15 cellular contexts compared by ENCODE assay signal in the genomic region with DNA sequence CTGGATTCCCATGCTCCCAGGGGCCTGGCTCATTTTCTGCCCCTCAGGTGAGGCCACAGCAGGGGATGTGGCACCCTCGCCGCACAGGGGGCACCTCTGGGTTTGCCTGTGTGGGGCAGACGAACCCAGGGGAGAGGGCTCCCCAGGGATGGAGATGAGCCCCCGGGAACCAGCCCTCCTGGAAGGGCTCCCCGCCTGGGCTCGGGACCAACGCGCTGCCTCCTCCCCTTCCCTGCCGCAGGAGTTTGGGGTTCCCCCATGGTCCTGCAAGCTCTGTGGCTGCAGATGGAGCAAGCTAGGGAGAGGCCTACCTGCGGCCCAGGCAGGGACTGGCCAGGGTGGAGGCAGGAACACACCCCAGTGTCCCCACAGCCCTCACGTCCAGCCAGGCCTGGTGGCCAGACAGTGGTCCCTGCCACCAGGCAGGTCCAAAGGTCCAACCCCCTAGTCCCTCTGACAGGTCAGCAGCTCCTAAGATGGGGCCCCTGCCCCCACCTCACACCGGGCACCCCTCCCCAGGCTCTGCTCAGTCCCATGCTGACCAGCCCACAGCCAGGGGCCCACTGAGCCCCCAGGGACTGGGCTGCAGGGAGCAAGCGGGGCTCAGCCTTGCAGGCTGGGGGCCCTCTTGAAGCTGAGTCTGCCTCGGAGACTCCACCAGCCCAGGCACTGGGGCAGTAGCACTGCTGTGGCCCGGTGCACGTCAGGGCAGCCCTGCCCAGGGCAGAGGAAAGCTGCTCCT. TPM values are rescaled to one million over a fixed set of nuclear protein-coding genes. Genes with fewer than 3 reads are reported as not detected.
DNase-seq lines count a peak whose midpoint lies in the region; ATAC-seq and TF ChIP-seq lines count a peak whose summit lies in the region.
"Had no signal": no experiment of that assay in that cellular context is flagged by ENCODE, and none has a peak within 500 bp of the region (broad histone marks: within the 10 kb centered on the region; RNA-seq: fewer than 3 reads in every experiment).

No MANE protein-coding gene starts in this region.

- no peaks in the 10 kb centered on the region for H3K27me3 ChIP-seq in WERI-Rb-1 (ENCODE audit: insufficient read depth, low read depth, severe bottlenecking)
- no peaks in the 10 kb centered on the region for H3K27me3 ChIP-seq in rectal smooth muscle tissue (ENCODE audit: control insufficient read depth, insufficient read depth, low read length)

- H3K27ac Mint-ChIP-seq in activated CD8-positive, alpha-beta T cell treated with anti-CD3 and anti-CD28 coated beads for 36 hours, result no peak overlapping the region
- H3K27ac Mint-ChIP-seq: CD8-positive, alpha-beta memory T cell had no signal

- TF ChIP-seq CTCF in C4-2B (conservative IDR thresholded peaks at IDR 0.05) (no peak), WERI-Rb-1 (IDR thresholded peaks at IDR 0.05; ENCODE audit: low read depth, low read length) (no peak)
- no peak for TF ChIP-seq CTCF in activated CD8-positive, alpha-beta T cell treated with anti-CD3 and anti-CD28 coated beads for 36 hours (IDR thresholded peaks at IDR 0.05)

- H3K27me3 Mint-ChIP-seq in activated CD8-positive, alpha-beta T cell treated with anti-CD3 and anti-CD28 coated beads for 36 hours, result no peaks in the 10 kb centered on the region
- H3K27me3 Mint-ChIP-seq: CD8-positive, alpha-beta memory T cell had no signal

- H3K9ac ChIP-seq in rectal smooth muscle tissue (ENCODE audit: low read length), result no peak overlapping the region

- H3K9me3 ChIP-seq in WERI-Rb-1 (ENCODE audit: severe bottlenecking), result peaks cover 3% of the 10 kb centered on the region
- H3K9me3 ChIP-seq: neutrophil had no signal

- ATAC-seq in left ventricle myocardium superior (no peak), GM21619 (IDR thresholded peaks at IDR 0.05; ENCODE audit: unreplicated experiment) (no peak)
- ATAC-seq in activated CD8-positive, alpha-beta T cell treated with anti-CD3 and anti-CD28 coated beads for 36 hours, result no peak
- ATAC-seq: GM12878 had no signal

- peaks cover 5% of the 10 kb centered on the region for H3K9me3 Mint-ChIP-seq in activated CD8-positive, alpha-beta T cell treated with anti-CD3 and anti-CD28 coated beads for 36 hours

- H3K36me3 Mint-ChIP-seq in activated CD8-positive, alpha-beta T cell treated with anti-CD3 and anti-CD28 coated beads for 36 hours (ENCODE audit: low read depth), result no peaks in the 10 kb centered on the region

- DNase-seq in WERI-Rb-1 (no peak), left ventricle myocardium superior (peak; percentile 26), NCI-H2081 treated with DMSO at 0.1 percent for 48 hours (lab: John Stamatoyannopoulos, UW) (no peak), NK-92 (lab: John Stamatoyannopoulos, UW; ENCODE audit: unreplicated experiment) (no peak)
- DNase-seq in activated CD8-positive, alpha-beta T cell treated with anti-CD3 and anti-CD28 coated beads for 36 hours, result no peak
- DNase-seq: CD8-positive, alpha-beta memory T cell; dermis blood vessel endothelial cell; Karpas-422; OCI-M1; stimulated activated naive CD4-positive, alpha-beta T cell treated with Interleukin-2 at 50 U/mL for 16 hours had no signal

- no peak overlapping the region for H3K4me3 Mint-ChIP-seq in activated CD8-positive, alpha-beta T cell treated with anti-CD3 and anti-CD28 coated beads for 36 hours
- H3K4me3 Mint-ChIP-seq: CD8-positive, alpha-beta memory T cell had no signal

- H3K4me1 Mint-ChIP-seq in activated CD8-positive, alpha-beta T cell treated with anti-CD3 and anti-CD28 coated beads for 36 hours (ENCODE audit: low read depth), result no peaks in the 10 kb centered on the region

- H3K36me3 ChIP-seq in WERI-Rb-1 (peaks cover 54% of the 10 kb centered on the region), rectal smooth muscle tissue (ENCODE audit: control insufficient read depth, insufficient read depth, low read length) (peaks cover 14% of the 10 kb centered on the region)
- H3K36me3 ChIP-seq: neutrophil had no signal

- intact Hi-C loops in left ventricle myocardium superior (cut with micrococcal nuclease), result no loop called here
- intact Hi-C loops in activated CD8-positive, alpha-beta T cell treated with anti-CD3 and anti-CD28 coated beads for 36 hours (cut with micrococcal nuclease), result no loop called here

- H3K4me3 ChIP-seq in WERI-Rb-1 (ENCODE audit: low read depth, low read length) (no peak overlapping the region), rectal smooth muscle tissue (ENCODE audit: low read length) (no peak overlapping the region)
- H3K4me3 ChIP-seq: GM12878 had no signal

- CTCF ChIA-PET in activated CD8-positive, alpha-beta T cell treated with anti-CD3 and anti-CD28 coated beads for 36 hours (lab: Charles Lee), result no interaction called here

- peak overlapping the region; percentile 98 for H3K27ac ChIP-seq in C4-2B
- H3K27ac ChIP-seq in WERI-Rb-1, result peak overlapping the region; percentile 95
- H3K27ac ChIP-seq in rectal smooth muscle tissue (ENCODE audit: low read depth, low read length), result peak overlapping the region; percentile 83
- H3K27ac ChIP-seq: neutrophil had no signal

- peaks cover 53% of the 10 kb centered on the region for H3K4me1 ChIP-seq in rectal smooth muscle tissue (ENCODE audit: control insufficient read depth, insufficient read depth, low read length)

- POLR2A ChIA-PET in activated CD8-positive, alpha-beta T cell treated with anti-CD3 and anti-CD28 coated beads for 36 hours (lab: Charles Lee), result no interaction called here

RNA-seq across cellular contexts. Expression of a gene that starts 13.7 kb away (rescaled TPM):
- 110 TPM for total RNA-seq in left ventricle myocardium superior
- total RNA-seq in activated CD8-positive, alpha-beta T cell treated with anti-CD3 and anti-CD28 coated beads for 36 hours, result under 1 TPM; 0.25 to 0.76 TPM

RNA-seq across cellular contexts. Expression of a gene that starts 33.4 kb away (rescaled TPM):
- 693 TPM for total RNA-seq in left ventricle myocardium superior
- total RNA-seq in activated CD8-positive, alpha-beta T cell treated with anti-CD3 and anti-CD28 coated beads for 36 hours, result 1,000 to 10,000 TPM; 2,670 to 2,760 TPM

RNA-seq across cellular contexts. Expression of a gene that starts 50.7 kb away (rescaled TPM):
- 75.5 TPM for total RNA-seq in left ventricle myocardium superior
- 100 to 1,000 TPM; 110 to 115 TPM for total RNA-seq in activated CD8-positive, alpha-beta T cell treated with anti-CD3 and anti-CD28 coated beads for 36 hours

RNA-seq across cellular contexts. Expression of a gene that starts 53.6 kb away (rescaled TPM):
- 19.1 TPM for total RNA-seq in left ventricle myocardium superior
- 1 to 10 TPM; 3.2 to 4.5 TPM for total RNA-seq in activated CD8-positive, alpha-beta T cell treated with anti-CD3 and anti-CD28 coated beads for 36 hours

Comparison
In these comparisons a context has a peak if more than half of its experiments do, and no peak if none do; other contexts are left out.
1. RNA of a gene that starts 13.7 kb away (total RNA-seq): 110 TPM in left ventricle myocardium superior (single experiment); 0.25 to 0.76 TPM in activated CD8-positive, alpha-beta T cell treated with anti-CD3 and anti-CD28 coated beads for 36 hours; every median in the first group is over 10 times any median in the second.
2. Peak in every context shown above with its lines, with median percentiles within 50 percentile points of each other: H3K27ac ChIP-seq.